15 cellular contexts compared by ENCODE assay signal in the genomic region with DNA sequence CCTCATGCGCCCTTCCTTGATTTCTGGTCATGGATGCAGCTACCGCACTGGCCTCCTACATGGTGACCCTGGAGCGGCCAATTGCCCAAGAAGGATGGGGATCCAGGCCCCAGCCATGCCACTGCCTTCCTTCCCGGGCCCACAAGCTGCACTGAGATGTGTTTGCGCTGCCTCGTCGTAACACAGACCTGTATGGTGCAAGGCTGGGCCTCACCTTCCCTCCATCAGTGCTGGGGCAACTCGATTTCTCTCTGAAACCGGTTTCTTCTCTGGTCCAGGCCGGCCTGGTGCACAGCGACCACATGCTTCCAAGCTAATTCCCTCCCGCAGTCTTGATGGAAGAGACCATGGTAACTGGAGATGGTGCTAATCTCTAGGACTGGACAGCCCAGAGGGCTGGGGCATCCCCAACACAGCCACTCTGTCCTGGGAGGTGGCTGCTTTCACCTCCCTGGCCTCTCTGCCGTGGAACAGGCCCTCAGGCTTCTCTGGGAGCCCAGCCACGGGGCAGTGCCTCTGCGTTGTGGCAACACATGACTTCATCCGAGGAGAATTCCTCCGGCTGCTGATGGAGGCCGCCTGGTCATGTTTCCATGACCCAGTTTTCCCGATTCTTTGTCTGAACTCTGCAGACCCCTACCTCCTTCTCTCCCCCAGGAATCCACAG.
DNase-seq lines count a peak whose midpoint lies in the region; ATAC-seq, FAIRE-seq and TF ChIP-seq lines count a peak whose summit lies in the region.
"Had no signal": no experiment of that assay in that cellular context is flagged by ENCODE, and none has a peak within 500 bp of the region (broad histone marks: within the 10 kb centered on the region; RNA-seq: fewer than 3 reads in every experiment).

No MANE protein-coding gene starts in this region.

- peak overlapping the region; percentile 94 for H3K4ac ChIP-seq in IMR-90 (ENCODE audit: low read depth, low read length)

- TF ChIP-seq EP300 in tibial nerve (IDR thresholded peaks at IDR 0.05), result peak in 1 of 2 donors; percentile 60

- dilution Hi-C loops in IMR-90 (cut with HindIII; ENCODE audit: low sequenced_read_pairs, unreplicated experiment), result no loop called here
- dilution Hi-C loops in endothelial cell of umbilical vein (cut with MboI; ENCODE audit: extremely low pct_ligation_motif_present, low sequenced_read_pairs), result no loop called here

- H2AFZ ChIP-seq in IMR-90 (replicated peaks; ENCODE audit: low read length, poor library complexity) (peak overlapping the region; percentile 67), endothelial cell of umbilical vein (ENCODE audit: low read depth, low read length) (no peak overlapping the region)

- no peak overlapping the region for H3K4me3 Mint-ChIP-seq in progenitor cell of endocrine pancreas (ENCODE audit: low read depth)
- no peak overlapping the region for H3K4me3 Mint-ChIP-seq in effector memory CD8-positive, alpha-beta T cell
- H3K4me3 Mint-ChIP-seq: activated CD8-positive, alpha-beta memory T cell treated with anti-CD3 and anti-CD28 coated beads, Interleukin-2, amount 10 ng/mL, durations not matched to agents 7 days and 5 days; natural killer cell had no signal

- WGBS in IMR-90 (ENCODE audit: extremely low coverage in 2 of 2, insufficient read length in 1 of 2), 2 experiments, result 63% methylated on average over 19 of the region's 19 CpGs; no CpG with 5 or more reads in 1 of the 2 experiments
- WGBS in tibial nerve, 2 donors, result 65 to 67% methylated on average over 16 to 19 of the region's 19 CpGs

- peak overlapping the region; percentile 72; the same call in 1 of the 3 replicates for H2BK15ac ChIP-seq in IMR-90 (ENCODE audit: low read depth, low read length)

- peak; percentile 76 for DNase-seq in IMR-90
- DNase-seq in endothelial cell of umbilical vein (ENCODE audit: low read depth, low spot score), result no peak
- DNase-seq in medulla oblongata (ENCODE audit: extremely low spot score), result peak; percentile 26
- DNase-seq in tibial nerve (ENCODE audit: low spot score in 2 of 2), result no peak
- DNase-seq in GM13976 (ENCODE audit: low spot score), result no peak
- DNase-seq in progenitor cell of endocrine pancreas (ENCODE audit: low spot score, unreplicated experiment), result no peak
- DNase-seq in effector memory CD8-positive, alpha-beta T cell, result no peak
- DNase-seq: activated CD8-positive, alpha-beta memory T cell treated with anti-CD3 and anti-CD28 coated beads, Interleukin-2, amount 10 ng/mL, durations not matched to agents 7 days and 5 days; DMS153; natural killer cell; NCI-H1417 treated with DMSO at 0.1 percent for 48 hours; NK-92 treated with Interleukin-12 subunit alpha and Interleukin-12 subunit beta, amount 100 ng/mL, for 24 hours; T-helper 2 cell; upper lobe of left lung had no signal

- H3K36me3 ChIP-seq in IMR-90 (ENCODE audit: control insufficient read depth, insufficient read depth, low read length) (peaks cover 12% of the 10 kb centered on the region), endothelial cell of umbilical vein (ENCODE audit: control insufficient read depth in 2 of 2, extremely low read depth in 1 of 2, insufficient read depth in 2 of 2, low read length in 2 of 2) (no peaks in the 10 kb centered on the region), tibial nerve (no peaks in the 10 kb centered on the region)
- H3K36me3 ChIP-seq: upper lobe of left lung had no signal

- peaks cover 65% of the 10 kb centered on the region for H3K27me3 Mint-ChIP-seq in progenitor cell of endocrine pancreas
- peaks cover 0 to 27% of the 10 kb centered on the region in 2 donors for H3K27me3 Mint-ChIP-seq in effector memory CD8-positive, alpha-beta T cell
- H3K27me3 Mint-ChIP-seq: activated CD8-positive, alpha-beta memory T cell treated with anti-CD3 and anti-CD28 coated beads, Interleukin-2, amount 10 ng/mL, durations not matched to agents 7 days and 5 days had no signal

- peak overlapping the region; percentile 62 for H4K5ac ChIP-seq in IMR-90 (ENCODE audit: low read depth, low read length)

- no peaks in the 10 kb centered on the region for H3K9me3 Mint-ChIP-seq in progenitor cell of endocrine pancreas (ENCODE audit: low read depth)
- no peaks in the 10 kb centered on the region for H3K9me3 Mint-ChIP-seq in effector memory CD8-positive, alpha-beta T cell
- H3K9me3 Mint-ChIP-seq: natural killer cell had no signal

- H3K36me3 Mint-ChIP-seq in progenitor cell of endocrine pancreas (ENCODE audit: insufficient read depth), result no peaks in the 10 kb centered on the region
- H3K36me3 Mint-ChIP-seq in effector memory CD8-positive, alpha-beta T cell (ENCODE audit: insufficient read depth), result no peaks in the 10 kb centered on the region
- H3K36me3 Mint-ChIP-seq: activated CD8-positive, alpha-beta memory T cell treated with anti-CD3 and anti-CD28 coated beads, Interleukin-2, amount 10 ng/mL, durations not matched to agents 7 days and 5 days; natural killer cell had no signal

- peak overlapping the region; percentile 76 for H2BK5ac ChIP-seq in IMR-90 (ENCODE audit: low read depth, low read length, poor library complexity, severe bottlenecking)

- peak overlapping the region; percentile 88 for H3K27ac ChIP-seq in IMR-90 (ENCODE audit: insufficient read depth, low read length)
- H3K27ac ChIP-seq in endothelial cell of umbilical vein (ENCODE audit: insufficient read depth, low read depth, low read length), result no peak overlapping the region
- H3K27ac ChIP-seq in tibial nerve, result peak overlapping the region; percentile 46 to 83 (median 72)

- H4K8ac ChIP-seq in IMR-90 (ENCODE audit: low read depth in 2 of 2, low read length in 2 of 2), result peak overlapping the region; percentile 52 to 66; a peak in 3 of 4 replicates

- no peaks in the 10 kb centered on the region for H3K4me1 Mint-ChIP-seq in progenitor cell of endocrine pancreas (ENCODE audit: low read depth)
- peaks cover 0 to 3% of the 10 kb centered on the region in 2 donors for H3K4me1 Mint-ChIP-seq in effector memory CD8-positive, alpha-beta T cell (ENCODE audit: low read depth in 2 of 2)
- H3K4me1 Mint-ChIP-seq: activated CD8-positive, alpha-beta memory T cell treated with anti-CD3 and anti-CD28 coated beads, Interleukin-2, amount 10 ng/mL, durations not matched to agents 7 days and 5 days; natural killer cell had no signal

- H3K4me3 ChIP-seq in IMR-90 (ENCODE audit: insufficient read depth, low read depth, low read length) (no peak overlapping the region), endothelial cell of umbilical vein (replicated peaks in 1 of 3; ENCODE audit: insufficient read depth in 1 of 3, low read depth in 1 of 3, low read length in 3 of 3) (no peak overlapping the region), tibial nerve (no peak overlapping the region)
- H3K4me3 ChIP-seq: upper lobe of left lung had no signal

- H3K27me3 ChIP-seq in IMR-90 (ENCODE audit: control insufficient read depth, insufficient read depth, low read length) (no peaks in the 10 kb centered on the region), endothelial cell of umbilical vein (ENCODE audit: control insufficient read depth in 2 of 2, insufficient read depth in 2 of 2, low read length in 2 of 2) (peaks cover 59 to 61% of the 10 kb centered on the region in 2 experiments), tibial nerve (no peaks in the 10 kb centered on the region)
- H3K27me3 ChIP-seq: upper lobe of left lung had no signal

- peak overlapping the region; percentile 83 for H2AK9ac ChIP-seq in IMR-90 (replicated peaks; ENCODE audit: low read depth, low read length, poor library complexity)

- H3K4me1 ChIP-seq in IMR-90 (ENCODE audit: control insufficient read depth, insufficient read depth, low read length), result peaks cover 39% of the 10 kb centered on the region
- peaks cover 13% of the 10 kb centered on the region for H3K4me1 ChIP-seq in endothelial cell of umbilical vein (ENCODE audit: control insufficient read depth, extremely low read depth, insufficient read depth, low read length)
- peaks cover 0 to 48% (median 23%) of the 10 kb centered on the region in 4 donors for H3K4me1 ChIP-seq in tibial nerve

- intact Hi-C loops in IMR-90 (cut with micrococcal nuclease) (no loop called here), endothelial cell of umbilical vein (cut with micrococcal nuclease) (loop anchor here (10.0 kb wide), 1 partner anchor 225 kb away; no protein-coding TSS in a partner anchor)

- BruUV-seq in IMR-90 (replicated peaks; lab: Mats Ljungman, UMichigan) (no TSS peak), endothelial cell of umbilical vein (replicated peaks; lab: Mats Ljungman, UMichigan) (no TSS peak)

- H3K9me1 ChIP-seq in IMR-90 (ENCODE audit: insufficient read depth, low read length), result peaks cover 72% of the 10 kb centered on the region
- H3K9me1 ChIP-seq in endothelial cell of umbilical vein (replicated peaks; ENCODE audit: control insufficient read depth, extremely low read depth, insufficient read depth, low read length), result no peaks in the 10 kb centered on the region

- no peaks in the 10 kb centered on the region for H3K79me2 ChIP-seq in endothelial cell of umbilical vein (ENCODE audit: control insufficient read depth, insufficient read depth, low read length)

- H2BK120ac ChIP-seq in IMR-90 (ENCODE audit: low read depth, low read length), result peak overlapping the region; percentile 87

- H3K23ac ChIP-seq in IMR-90 (ENCODE audit: low read depth, low read length), result peak overlapping the region; percentile 90

- TF ChIP-seq CTCF in IMR-90 (conservative IDR thresholded peaks at IDR 0.05; ENCODE audit: low read depth, low read length) (no peak), endothelial cell of umbilical vein (IDR thresholded peaks at IDR 0.05; ENCODE audit: extremely low read depth in 1 of 2, insufficient read depth in 1 of 2, low read depth in 1 of 2, low read length in 2 of 2) (no peak), tibial nerve (IDR thresholded peaks at IDR 0.05) (no peak), GM13976 (IDR thresholded peaks at IDR 0.05; ENCODE audit: borderline replicate concordance, control extremely low read depth, extremely low read depth, insufficient read depth, missing control alignments) (no peak), progenitor cell of endocrine pancreas (IDR thresholded peaks at IDR 0.05; ENCODE audit: unreplicated experiment) (no peak)

- peak overlapping the region; percentile 67; the same call in 1 of the 2 replicates for H3K56ac ChIP-seq in IMR-90 (ENCODE audit: extremely low read depth, insufficient read depth, low read length)

- ATAC-seq in IMR-90 (ENCODE audit: low read depth), result peak; percentile 82
- no peak for ATAC-seq in GM21360 (IDR thresholded peaks at IDR 0.05; ENCODE audit: unreplicated experiment)
- ATAC-seq in effector memory CD8-positive, alpha-beta T cell (replicated peaks), result no peak
- ATAC-seq: activated CD8-positive, alpha-beta memory T cell treated with anti-CD3 and anti-CD28 coated beads, Interleukin-2, amount 10 ng/mL, durations not matched to agents 7 days and 5 days; natural killer cell had no signal

- in situ Hi-C loops in IMR-90 (cut with MboI; ENCODE audit: low sequenced_read_pairs) (no loop called here), GM13976 (cut with MboI; ENCODE audit: low sequenced_read_pairs, unreplicated experiment) (no loop called here)

- H3K9me3 ChIP-seq in IMR-90 (ENCODE audit: control insufficient read depth, insufficient read depth, low read length), result no peaks in the 10 kb centered on the region
- H3K9me3 ChIP-seq in endothelial cell of umbilical vein (replicated peaks; ENCODE audit: control insufficient read depth, insufficient read depth, low read length), result no peaks in the 10 kb centered on the region
- no peaks in the 10 kb centered on the region for H3K9me3 ChIP-seq in tibial nerve
- H3K9me3 ChIP-seq: upper lobe of left lung had no signal

- peaks cover 10% of the 10 kb centered on the region; the same call in 1 of the 2 replicates for H4K20me1 ChIP-seq in IMR-90 (ENCODE audit: insufficient read depth, low read length)
- no peaks in the 10 kb centered on the region for H4K20me1 ChIP-seq in endothelial cell of umbilical vein (replicated peaks; ENCODE audit: control insufficient read depth, extremely low read depth, insufficient read depth, low read length)

- TF ChIP-seq POLR2A in IMR-90 (IDR thresholded peaks at IDR 0.05; ENCODE audit: low read depth, low read length) (no peak), endothelial cell of umbilical vein (IDR thresholded peaks at IDR 0.05; ENCODE audit: low read depth, low read length) (no peak), tibial nerve (IDR thresholded peaks at IDR 0.05) (no peak)

- H4K91ac ChIP-seq in IMR-90 (ENCODE audit: insufficient read depth, low read depth, low read length), result peak overlapping the region; percentile 96

- peaks cover 74 to 97% of the 10 kb centered on the region in 2 experiments for H3K79me1 ChIP-seq in IMR-90 (ENCODE audit: low read depth in 1 of 2, low read length in 2 of 2)

- H3K9ac ChIP-seq in IMR-90 (ENCODE audit: low read depth, low read length), result peak overlapping the region; percentile 17
- H3K9ac ChIP-seq in endothelial cell of umbilical vein (replicated peaks; ENCODE audit: extremely low read depth, insufficient read depth, low read length), result no peak overlapping the region

- POLR2A ChIA-PET in IMR-90 (lab: Charles Lee; ENCODE audit: unreplicated experiment), result no interaction called here
- POLR2A ChIA-PET in endothelial cell of umbilical vein (lab: Charles Lee), result no interaction called here

- H2AK5ac ChIP-seq in IMR-90 (ENCODE audit: low read depth, low read length), result peak overlapping the region; percentile 99

- CTCF ChIA-PET in IMR-90 (lab: Yijun Ruan, JAX) (no interaction called here), endothelial cell of umbilical vein (lab: Charles Lee) (no interaction called here)

- peak overlapping the region; percentile 88 for H3K14ac ChIP-seq in IMR-90 (replicated peaks; ENCODE audit: low read depth, low read length)

- H3K18ac ChIP-seq in IMR-90 (ENCODE audit: low read depth, low read length), result peak overlapping the region; percentile 38

- TF ChIP-seq RAD21 in IMR-90 (IDR thresholded peaks at IDR 0.05; ENCODE audit: low read length), result no peak

- H3K4me2 ChIP-seq in IMR-90 (ENCODE audit: low read depth, low read length), result peak overlapping the region; percentile 30; the same call in 1 of the 2 replicates
- H3K4me2 ChIP-seq in endothelial cell of umbilical vein (ENCODE audit: insufficient read depth, low read length), result no peak overlapping the region

- H2BK20ac ChIP-seq in IMR-90 (ENCODE audit: low read depth, low read length), result peak overlapping the region; percentile 80; the same call in 1 of the 2 replicates

- no peak for FAIRE-seq in endothelial cell of umbilical vein (lab: Jason Lieb, UNC)

- no peak overlapping the region for H3K27ac Mint-ChIP-seq in progenitor cell of endocrine pancreas
- H3K27ac Mint-ChIP-seq in effector memory CD8-positive, alpha-beta T cell, result no peak overlapping the region
- H3K27ac Mint-ChIP-seq: activated CD8-positive, alpha-beta memory T cell treated with anti-CD3 and anti-CD28 coated beads, Interleukin-2, amount 10 ng/mL, durations not matched to agents 7 days and 5 days; natural killer cell had no signal

Comparison
In these comparisons a context has a peak if more than half of its experiments do, and no peak if none do; other contexts are left out.
1. DNase-seq: peak in IMR-90 (single experiment) and medulla oblongata (single experiment); none in endothelial cell of umbilical vein (single experiment), tibial nerve (0 of 2), GM13976 (single experiment), progenitor cell of endocrine pancreas (single experiment) and effector memory CD8-positive, alpha-beta T cell (0 of 3).